In the genomic region with DNA sequence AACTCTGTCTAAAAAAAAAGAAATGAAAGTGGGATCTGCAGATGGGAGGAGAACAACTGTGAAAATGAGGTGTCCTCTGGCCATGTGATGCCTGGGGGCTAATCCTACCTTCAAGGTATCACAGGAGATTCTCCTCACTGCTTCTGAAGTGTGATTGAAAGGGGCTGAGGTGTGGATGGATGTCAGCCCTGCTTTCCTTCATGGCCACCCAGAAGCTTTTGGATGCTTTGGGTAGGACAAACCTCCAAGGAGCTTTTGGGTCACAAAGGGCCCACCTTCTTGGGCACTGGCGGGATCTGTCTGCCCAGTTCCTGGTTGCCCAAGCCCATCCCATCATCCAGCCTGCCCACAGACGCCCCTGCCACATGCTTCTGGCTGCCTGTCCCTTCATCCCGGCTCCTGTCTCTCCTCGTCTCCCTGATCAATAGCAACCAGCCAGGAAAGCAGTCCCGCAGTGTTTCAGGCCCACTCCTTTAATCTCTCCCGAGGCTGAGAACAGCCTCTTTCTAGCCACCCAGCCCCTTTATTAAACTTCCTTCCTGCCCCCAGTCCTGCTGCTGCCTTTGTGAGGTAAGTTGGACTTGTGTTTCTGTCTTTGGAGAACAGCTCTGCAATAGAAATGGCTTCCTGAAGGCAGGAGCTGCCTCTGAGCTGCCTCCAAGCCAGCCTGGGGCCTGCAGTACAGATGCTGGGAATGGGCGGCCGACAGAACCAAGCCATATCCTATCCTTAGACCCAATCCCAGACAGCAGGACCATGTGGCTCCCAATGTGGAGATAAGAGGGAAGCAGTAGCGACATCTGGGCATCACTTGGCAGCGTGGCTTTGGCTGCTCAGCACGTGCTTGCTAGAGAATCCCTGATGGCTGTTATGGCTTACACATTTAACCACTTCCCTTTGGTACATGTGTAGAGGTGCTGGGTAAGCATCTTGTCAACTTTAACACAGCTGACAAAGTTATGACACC, we compare ENCODE assay signal across 11 cellular contexts.
DNase-seq lines count a peak whose midpoint lies in the region; ATAC-seq, FAIRE-seq and TF ChIP-seq lines count a peak whose summit lies in the region.
"Had no signal": no experiment of that assay in that cellular context is flagged by ENCODE, and none has a peak within 500 bp of the region (broad histone marks: within the 10 kb centered on the region; RNA-seq: fewer than 3 reads in every experiment).

No MANE protein-coding gene starts in this region.

- H3K36me3 ChIP-seq in DND-41 (ENCODE audit: insufficient read depth, low read length): no peaks in the 10 kb centered on the region
- no peaks in the 10 kb centered on the region for H3K36me3 ChIP-seq in trophoblast cell (ENCODE audit: control insufficient read depth in 1 of 2, insufficient read depth in 2 of 2, low read length in 2 of 2)
- no peaks in the 10 kb centered on the region for H3K36me3 ChIP-seq in transverse colon
- H3K36me3 ChIP-seq: tibial artery had no signal

- no peaks in the 10 kb centered on the region for H3K9me3 Mint-ChIP-seq in effector memory CD8-positive, alpha-beta T cell
- H3K9me3 Mint-ChIP-seq: activated T-helper 2 cell treated with anti-CD3 and anti-CD28 coated beads, Interferon-gamma antibody, Interleukin-2, Interleukin-4, amounts not matched to agents 10 μg/mL and 5 μg/mL and 100 μg/mL, durations not matched to agents 14 hours and 24 hours and 36 hours had no signal

- no peak overlapping the region for H3K23ac ChIP-seq in trophoblast cell (ENCODE audit: low read length)

- H4K12ac ChIP-seq in trophoblast cell (ENCODE audit: low read depth, low read length): no peak overlapping the region

- TF ChIP-seq EP300 in transverse colon (IDR thresholded peaks at IDR 0.05; ENCODE audit: low read depth): no peak

- H3K4me1 Mint-ChIP-seq in effector memory CD8-positive, alpha-beta T cell (ENCODE audit: low read depth in 2 of 2): peaks cover 15 to 25% of the 10 kb centered on the region in 2 donors

- H3K27me3 ChIP-seq in DND-41 (ENCODE audit: insufficient read depth, low read length, poor library complexity) (peaks cover 44% of the 10 kb centered on the region), trophoblast cell (ENCODE audit: insufficient read depth, low read length) (no peaks in the 10 kb centered on the region), transverse colon (no peaks in the 10 kb centered on the region)
- H3K27me3 ChIP-seq: tibial artery had no signal

- no peak for TF ChIP-seq POLR2A in transverse colon (IDR thresholded peaks at IDR 0.05)

- peak overlapping the region; percentile 5 for H2AK5ac ChIP-seq in trophoblast cell (ENCODE audit: low read length)

- no peak overlapping the region for H3K4me3 Mint-ChIP-seq in effector memory CD8-positive, alpha-beta T cell

- H3K79me2 ChIP-seq in DND-41 (ENCODE audit: insufficient read depth, low read length) (no peaks in the 10 kb centered on the region), trophoblast cell (ENCODE audit: control insufficient read depth, insufficient read depth, low read length, poor library complexity) (no peaks in the 10 kb centered on the region)

- H3K4ac ChIP-seq in trophoblast cell (ENCODE audit: low read depth, low read length): no peak overlapping the region

- no peak overlapping the region for H2BK12ac ChIP-seq in trophoblast cell (ENCODE audit: low read length)

- FAIRE-seq in frontal cortex (lab: Jason Lieb, UNC): no peak

- WGBS in trophoblast cell (ENCODE audit: extremely low coverage, insufficient coverage, insufficient read length): no CpG with 5 or more reads among the region's 11 CpGs
- 75 to 96% methylated on average over 4 to 11 of the region's 11 CpGs for WGBS in transverse colon (ENCODE audit: low coverage in 1 of 2), 2 donors

- no peak overlapping the region for H3K18ac ChIP-seq in trophoblast cell (ENCODE audit: low read length)

- H3K4me2 ChIP-seq in DND-41 (ENCODE audit: insufficient read depth, low read length) (no peak overlapping the region), trophoblast cell (ENCODE audit: low read length) (no peak overlapping the region)

- H4K91ac ChIP-seq in trophoblast cell (ENCODE audit: low read depth, low read length): no peak overlapping the region

- in situ Hi-C loops in transverse colon (cut with MboI; ENCODE audit: low pct_ligation_motif_present in 1 of 4, low pct_unique_long_range_greater_than_20kb in 1 of 4, low sequenced_read_pairs in 3 of 4): no loop called here

- no peaks in the 10 kb centered on the region for H3K27me3 Mint-ChIP-seq in effector memory CD8-positive, alpha-beta T cell

- H3K27ac Mint-ChIP-seq in effector memory CD8-positive, alpha-beta T cell: peak overlapping the region in 1 of 2 donors; percentile 20
- H3K27ac Mint-ChIP-seq: activated T-helper 2 cell treated with anti-CD3 and anti-CD28 coated beads, Interferon-gamma antibody, Interleukin-2, Interleukin-4, amounts not matched to agents 10 μg/mL and 5 μg/mL and 100 μg/mL, durations not matched to agents 14 hours and 24 hours and 36 hours had no signal

- intact Hi-C loops in transverse colon (cut with DNase I; ENCODE audit: low total_unique reads): no loop called here

- peak; percentile 94 for ATAC-seq in DND-41 (ENCODE audit: insufficient read depth, low read depth)
- peak; percentile 100 for ATAC-seq in effector memory CD8-positive, alpha-beta T cell (replicated peaks)
- ATAC-seq in HG03095 (IDR thresholded peaks at IDR 0.05; ENCODE audit: unreplicated experiment): no peak
- no peak for ATAC-seq in GM21390 (IDR thresholded peaks at IDR 0.05; ENCODE audit: unreplicated experiment)

- no peaks in the 10 kb centered on the region for H3K79me1 ChIP-seq in trophoblast cell (ENCODE audit: low read length)

- DNase-seq in DND-41 (peak; percentile 34), RPMI8226 (peak; percentile 81), trophoblast cell (no peak), transverse colon (no peak), frontal cortex (ENCODE audit: low spot score in 2 of 2) (no peak)
- peak; percentile 27 to 37 (median 32) for DNase-seq in effector memory CD8-positive, alpha-beta T cell
- DNase-seq: tibial artery had no signal

- H2AFZ ChIP-seq in DND-41 (ENCODE audit: low read depth, low read length) (peak overlapping the region; percentile 39; the same call in 1 of the 2 replicates), trophoblast cell (ENCODE audit: insufficient read depth, low read length, poor library complexity) (no peak overlapping the region)

- peaks cover 14% of the 10 kb centered on the region for H3K4me1 ChIP-seq in DND-41 (ENCODE audit: insufficient read depth, low read length)
- H3K4me1 ChIP-seq in trophoblast cell (ENCODE audit: control insufficient read depth in 1 of 2, insufficient read depth in 2 of 2, low read length in 2 of 2): peaks cover 15 to 21% of the 10 kb centered on the region in 2 experiments
- peaks cover 8 to 46% (median 20%) of the 10 kb centered on the region in 4 donors for H3K4me1 ChIP-seq in transverse colon

- H2BK5ac ChIP-seq in trophoblast cell (ENCODE audit: low read depth, low read length, poor library complexity): no peak overlapping the region

- no peak overlapping the region for H4K8ac ChIP-seq in trophoblast cell (ENCODE audit: low read depth, low read length)

- 0 out of 2 replicates have a peak, but pooled peaks cover 8% of the 10 kb centered on the region for H4K20me1 ChIP-seq in DND-41 (ENCODE audit: insufficient read depth, low read length)

- H2BK120ac ChIP-seq in trophoblast cell (ENCODE audit: insufficient read depth, low read length, poor library complexity): no peak overlapping the region

- H3K27ac ChIP-seq in DND-41 (ENCODE audit: low read length) (no peak overlapping the region), trophoblast cell (ENCODE audit: low read depth, low read length) (no peak overlapping the region), transverse colon (no peak overlapping the region)
- H3K27ac ChIP-seq: epithelial cell of prostate, tibial artery had no signal

- H3K14ac ChIP-seq in trophoblast cell (ENCODE audit: low read length): no peak overlapping the region

- no peak overlapping the region for H3K9ac ChIP-seq in DND-41 (ENCODE audit: low read depth, low read length)
- H3K9ac ChIP-seq in trophoblast cell (ENCODE audit: low read length): no peak overlapping the region

- H3K9me3 ChIP-seq in DND-41 (ENCODE audit: insufficient read depth, low read length, severe bottlenecking) (no peaks in the 10 kb centered on the region), trophoblast cell (ENCODE audit: insufficient read depth, low read depth, low read length) (no peaks in the 10 kb centered on the region), transverse colon (no peaks in the 10 kb centered on the region)
- H3K9me3 ChIP-seq: tibial artery had no signal

- no peak for TF ChIP-seq CTCF in DND-41 (IDR thresholded peaks at IDR 0.05; ENCODE audit: borderline replicate concordance, extremely low read depth, low read length, poor library complexity, severe bottlenecking)
- TF ChIP-seq CTCF in transverse colon (IDR thresholded peaks at IDR 0.05): no peak

- H3K36me3 Mint-ChIP-seq in effector memory CD8-positive, alpha-beta T cell (ENCODE audit: insufficient read depth): peaks cover 7% of the 10 kb centered on the region

- H3K4me3 ChIP-seq in DND-41 (ENCODE audit: low read depth in 1 of 2, low read length in 2 of 2) (no peak overlapping the region), trophoblast cell (ENCODE audit: low read depth, low read length) (no peak overlapping the region), transverse colon (no peak overlapping the region)
- H3K4me3 ChIP-seq: tibial artery had no signal

Comparison
In these comparisons a context has a peak if more than half of its experiments do, and no peak if none do; other contexts are left out.
1. ATAC-seq: peak in DND-41 (single experiment) and effector memory CD8-positive, alpha-beta T cell (single experiment); none in HG03095 (single experiment) and GM21390 (single experiment).
2. DNase-seq: peak in DND-41 (single experiment), RPMI8226 (single experiment) and effector memory CD8-positive, alpha-beta T cell (3 of 3); none in trophoblast cell (0 of 2), transverse colon (single experiment) and frontal cortex (0 of 2).